Comparison of ENCODE assay signal across 22 cellular contexts in the genomic region with DNA sequence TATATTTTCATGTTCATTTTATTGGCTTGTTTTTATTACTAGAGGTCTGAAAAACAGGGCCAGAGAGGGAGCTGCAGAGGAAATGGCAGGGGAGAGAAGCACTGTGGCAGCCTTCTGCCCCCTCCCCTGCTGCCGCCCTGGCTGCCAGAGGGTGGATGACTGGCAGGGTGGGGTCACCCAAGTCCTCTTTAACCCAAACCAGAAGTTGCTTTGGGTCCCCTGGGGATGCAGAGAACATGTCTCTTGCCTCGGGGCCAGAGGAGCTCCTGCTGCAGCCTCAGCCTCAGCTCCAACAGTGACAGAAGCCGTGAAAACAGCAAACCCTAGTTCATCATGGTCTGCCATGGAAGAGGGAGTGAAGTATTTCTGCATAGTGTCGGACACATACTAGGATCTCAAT.
A peak's percentile ranks its signal among the peaks of the same experiment; 100 is the strongest.
DNase-seq lines count a peak whose midpoint lies in the region; ATAC-seq and TF ChIP-seq lines count a peak whose summit lies in the region.
"Had no signal": no experiment of that assay in that cellular context is flagged by ENCODE, and none has a peak within 500 bp of the region (broad histone marks: within the 10 kb centered on the region; RNA-seq: fewer than 3 reads in every experiment).

No MANE protein-coding gene starts in this region.

- H3K23ac ChIP-seq in mesenchymal stem cell (ENCODE audit: low read length in 2 of 2) = no peak overlapping the region

- no peaks in the 10 kb centered on the region for H3K36me3 ChIP-seq in BLaER1
- H3K36me3 ChIP-seq in brain microvascular endothelial cell (replicated peaks) = no peaks in the 10 kb centered on the region
- H3K36me3 ChIP-seq in mesenchymal stem cell (ENCODE audit: control insufficient read depth in 1 of 2, insufficient read depth in 2 of 2, low read depth in 1 of 2, low read length in 2 of 2) = peaks cover 0 to 31% of the 10 kb centered on the region in 2 experiments
- H3K36me3 ChIP-seq: SJSA1 had no signal

- no peaks in the 10 kb centered on the region for H3K4me1 Mint-ChIP-seq in activated T-cell treated with anti-CD3 and anti-CD28 coated beads, Interleukin-2, amount 50 U/mL, for 4 hours (ENCODE audit: low read depth)
- H3K4me1 Mint-ChIP-seq: B cell had no signal

- H3K9me3 Mint-ChIP-seq in activated T-cell treated with anti-CD3 and anti-CD28 coated beads, Interleukin-2, amount 50 U/mL, for 4 hours = no peaks in the 10 kb centered on the region
- H3K9me3 Mint-ChIP-seq: CD4-positive, alpha-beta T cell; IgD-negative memory B cell had no signal

- H3K18ac ChIP-seq in mesenchymal stem cell (ENCODE audit: low read depth in 1 of 2, low read length in 2 of 2) = peak overlapping the region in 1 of 2 experiments; percentile 5

- no peak overlapping the region for H2BK120ac ChIP-seq in mesenchymal stem cell (ENCODE audit: low read depth, low read length)

- TF ChIP-seq CTCF in NB4 (IDR thresholded peaks at IDR 0.05; ENCODE audit: low read depth, low read length) (no peak), brain microvascular endothelial cell (IDR thresholded peaks at IDR 0.05; ENCODE audit: low read depth, low read length, missing control alignments) (peak; percentile 7)

- H4K8ac ChIP-seq in mesenchymal stem cell (ENCODE audit: low read length) = no peak overlapping the region

- no peak for TF ChIP-seq POLR2A in NB4 (IDR thresholded peaks at IDR 0.05; ENCODE audit: extremely low read depth, insufficient read length)

- no peak overlapping the region for H3K4me3 Mint-ChIP-seq in activated T-cell treated with anti-CD3 and anti-CD28 coated beads, Interleukin-2, amount 50 U/mL, for 4 hours
- H3K4me3 Mint-ChIP-seq: B cell; CD4-positive, alpha-beta T cell; IgD-negative memory B cell had no signal

- no peak for ATAC-seq in activated T-cell treated with anti-CD3 and anti-CD28 coated beads, Interleukin-2, amount 50 U/mL, for 4 hours

- H2BK12ac ChIP-seq in mesenchymal stem cell (ENCODE audit: low read length in 2 of 2) = no peak overlapping the region

- H2BK15ac ChIP-seq in mesenchymal stem cell (ENCODE audit: low read depth, poor library complexity, severe bottlenecking) = no peak overlapping the region

- no peak overlapping the region for H2AFZ ChIP-seq in mesenchymal stem cell (ENCODE audit: low read depth, low read length)

- peaks cover 27% of the 10 kb centered on the region for H3K79me1 ChIP-seq in mesenchymal stem cell (replicated peaks; ENCODE audit: low read length, poor library complexity, severe bottlenecking)

- H3K27me3 ChIP-seq in BLaER1 (peaks cover 16% of the 10 kb centered on the region), brain microvascular endothelial cell (replicated peaks) (no peaks in the 10 kb centered on the region), mesenchymal stem cell (ENCODE audit: control insufficient read depth in 1 of 2, insufficient read depth in 1 of 2, low read length in 2 of 2) (no peaks in the 10 kb centered on the region)
- H3K27me3 ChIP-seq: SJSA1 had no signal

- H4K91ac ChIP-seq in mesenchymal stem cell (ENCODE audit: low read length) = no peak overlapping the region

- peaks cover 29% of the 10 kb centered on the region for H3K27me3 Mint-ChIP-seq in activated T-cell treated with anti-CD3 and anti-CD28 coated beads, Interleukin-2, amount 50 U/mL, for 4 hours (ENCODE audit: low read depth)

- peak overlapping the region; percentile 58 for H2BK5ac ChIP-seq in mesenchymal stem cell (ENCODE audit: low read depth, low read length, poor library complexity, severe bottlenecking)

- H2AK5ac ChIP-seq in mesenchymal stem cell (ENCODE audit: low read length, severe bottlenecking) = peak overlapping the region; percentile 79

- peak overlapping the region; percentile 74 for H3K4me2 ChIP-seq in BLaER1
- H3K4me2 ChIP-seq in mesenchymal stem cell (ENCODE audit: low read length, poor library complexity, severe bottlenecking) = no peak overlapping the region

- DNase-seq in NB4 (ENCODE audit: low read depth) = peak; percentile 27
- DNase-seq in brain microvascular endothelial cell = no peak
- no peak for DNase-seq in mesenchymal stem cell
- no peak for DNase-seq in KBM-7
- no peak for DNase-seq in activated T-cell treated with anti-CD3 and anti-CD28 coated beads, Interleukin-2, amount 50 U/mL, for 4 hours
- no peak for DNase-seq in DMS153 (lab: John Stamatoyannopoulos, UW)
- no peak for DNase-seq in anterior cingulate cortex (lab: John Stamatoyannopoulos, UW)
- DNase-seq: Caco-2; CD4-positive, alpha-beta T cell; DMS 273 treated with DMSO at 0.1 percent for 48 hours; H7; MM.1S; NCI-H1092 treated with DMSO at 0.1 percent for 48 hours; NCI-H1436 treated with DMSO at 0.1 percent for 48 hours; NCI-H2029; NCI-H2227 treated with DMSO at 0.1 percent for 48 hours; NCI-H510A; OCI-M1 had no signal

- H3K14ac ChIP-seq in mesenchymal stem cell (ENCODE audit: low read length in 2 of 2) = no peak overlapping the region

- H3K27ac ChIP-seq in BLaER1 = no peak overlapping the region
- H3K27ac ChIP-seq in brain microvascular endothelial cell = no peak overlapping the region
- peak overlapping the region; percentile 24 for H3K27ac ChIP-seq in mesenchymal stem cell (ENCODE audit: low read length, poor library complexity, severe bottlenecking)
- H3K27ac ChIP-seq: SJSA1 had no signal

- WGBS in mesenchymal stem cell = 77% methylated on average over 4 of the region's 4 CpGs

- no peaks in the 10 kb centered on the region for H4K20me1 ChIP-seq in BLaER1

- H3K4ac ChIP-seq in mesenchymal stem cell (ENCODE audit: low read depth in 1 of 2, low read length in 2 of 2) = no peak overlapping the region

- H3K9ac ChIP-seq in BLaER1 = no peak overlapping the region
- H3K9ac ChIP-seq in mesenchymal stem cell (ENCODE audit: low read length) = no peak overlapping the region

- H3K4me1 ChIP-seq in BLaER1 (peaks cover 51% of the 10 kb centered on the region), mesenchymal stem cell (ENCODE audit: control insufficient read depth, insufficient read depth, low read depth, low read length) (peaks cover 49% of the 10 kb centered on the region)

- no peaks in the 10 kb centered on the region for H3K36me3 Mint-ChIP-seq in activated T-cell treated with anti-CD3 and anti-CD28 coated beads, Interleukin-2, amount 50 U/mL, for 4 hours (ENCODE audit: insufficient read depth)
- H3K36me3 Mint-ChIP-seq: IgD-negative memory B cell had no signal

- H3K9me3 ChIP-seq in BLaER1 (no peaks in the 10 kb centered on the region), mesenchymal stem cell (ENCODE audit: control insufficient read depth, low read length) (no peaks in the 10 kb centered on the region)
- H3K9me3 ChIP-seq: Caco-2, SJSA1 had no signal

- in situ Hi-C loops in brain microvascular endothelial cell (cut with HindIII; ENCODE audit: low pct_ligation_motif_present, low sequenced_read_pairs) = no loop called here
- in situ Hi-C loops in KBM-7 (cut with MboI; ENCODE audit: low pct_unique_long_range_greater_than_20kb, low sequenced_read_pairs) = no loop called here

- H3K4me3 ChIP-seq in BLaER1 (no peak overlapping the region), NB4 (ENCODE audit: low read depth, low read length) (no peak overlapping the region), brain microvascular endothelial cell (ENCODE audit: low read depth, low read length) (no peak overlapping the region), mesenchymal stem cell (ENCODE audit: insufficient read depth in 1 of 2, low read depth in 1 of 2, low read length in 2 of 2) (no peak overlapping the region)
- H3K4me3 ChIP-seq: SJSA1 had no signal
